In the genomic region with DNA sequence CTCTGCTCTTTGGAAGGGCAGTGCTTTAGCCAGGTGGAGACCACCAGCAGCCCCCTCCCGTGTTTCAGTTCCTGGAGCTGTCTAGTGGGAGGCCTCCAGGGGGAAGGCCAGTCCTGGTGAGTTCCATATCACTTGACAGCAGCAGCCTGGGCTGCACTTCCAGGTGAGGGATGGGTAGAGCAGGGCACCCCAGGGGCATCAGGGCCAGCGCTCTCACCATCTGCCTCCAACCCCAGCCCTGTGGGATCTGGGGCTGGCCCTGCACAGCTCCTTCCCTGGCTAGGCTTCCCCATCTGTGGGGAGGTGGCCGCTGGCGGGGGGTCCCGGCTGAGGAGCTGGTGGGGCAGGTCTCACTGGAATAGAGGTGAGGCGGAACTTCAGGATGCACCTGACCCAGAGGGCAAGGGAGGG, we compare ENCODE assay signal across 1 cellular context.
TF ChIP-seq lines count a peak whose summit lies in the region.

No MANE protein-coding gene starts in this region.

TF ChIP-seq in K562, 482 proteins besides CTCF, POLR2A, EP300 and RAD21 (continued from another document):
- TF ChIP-seq, protein P1, sequence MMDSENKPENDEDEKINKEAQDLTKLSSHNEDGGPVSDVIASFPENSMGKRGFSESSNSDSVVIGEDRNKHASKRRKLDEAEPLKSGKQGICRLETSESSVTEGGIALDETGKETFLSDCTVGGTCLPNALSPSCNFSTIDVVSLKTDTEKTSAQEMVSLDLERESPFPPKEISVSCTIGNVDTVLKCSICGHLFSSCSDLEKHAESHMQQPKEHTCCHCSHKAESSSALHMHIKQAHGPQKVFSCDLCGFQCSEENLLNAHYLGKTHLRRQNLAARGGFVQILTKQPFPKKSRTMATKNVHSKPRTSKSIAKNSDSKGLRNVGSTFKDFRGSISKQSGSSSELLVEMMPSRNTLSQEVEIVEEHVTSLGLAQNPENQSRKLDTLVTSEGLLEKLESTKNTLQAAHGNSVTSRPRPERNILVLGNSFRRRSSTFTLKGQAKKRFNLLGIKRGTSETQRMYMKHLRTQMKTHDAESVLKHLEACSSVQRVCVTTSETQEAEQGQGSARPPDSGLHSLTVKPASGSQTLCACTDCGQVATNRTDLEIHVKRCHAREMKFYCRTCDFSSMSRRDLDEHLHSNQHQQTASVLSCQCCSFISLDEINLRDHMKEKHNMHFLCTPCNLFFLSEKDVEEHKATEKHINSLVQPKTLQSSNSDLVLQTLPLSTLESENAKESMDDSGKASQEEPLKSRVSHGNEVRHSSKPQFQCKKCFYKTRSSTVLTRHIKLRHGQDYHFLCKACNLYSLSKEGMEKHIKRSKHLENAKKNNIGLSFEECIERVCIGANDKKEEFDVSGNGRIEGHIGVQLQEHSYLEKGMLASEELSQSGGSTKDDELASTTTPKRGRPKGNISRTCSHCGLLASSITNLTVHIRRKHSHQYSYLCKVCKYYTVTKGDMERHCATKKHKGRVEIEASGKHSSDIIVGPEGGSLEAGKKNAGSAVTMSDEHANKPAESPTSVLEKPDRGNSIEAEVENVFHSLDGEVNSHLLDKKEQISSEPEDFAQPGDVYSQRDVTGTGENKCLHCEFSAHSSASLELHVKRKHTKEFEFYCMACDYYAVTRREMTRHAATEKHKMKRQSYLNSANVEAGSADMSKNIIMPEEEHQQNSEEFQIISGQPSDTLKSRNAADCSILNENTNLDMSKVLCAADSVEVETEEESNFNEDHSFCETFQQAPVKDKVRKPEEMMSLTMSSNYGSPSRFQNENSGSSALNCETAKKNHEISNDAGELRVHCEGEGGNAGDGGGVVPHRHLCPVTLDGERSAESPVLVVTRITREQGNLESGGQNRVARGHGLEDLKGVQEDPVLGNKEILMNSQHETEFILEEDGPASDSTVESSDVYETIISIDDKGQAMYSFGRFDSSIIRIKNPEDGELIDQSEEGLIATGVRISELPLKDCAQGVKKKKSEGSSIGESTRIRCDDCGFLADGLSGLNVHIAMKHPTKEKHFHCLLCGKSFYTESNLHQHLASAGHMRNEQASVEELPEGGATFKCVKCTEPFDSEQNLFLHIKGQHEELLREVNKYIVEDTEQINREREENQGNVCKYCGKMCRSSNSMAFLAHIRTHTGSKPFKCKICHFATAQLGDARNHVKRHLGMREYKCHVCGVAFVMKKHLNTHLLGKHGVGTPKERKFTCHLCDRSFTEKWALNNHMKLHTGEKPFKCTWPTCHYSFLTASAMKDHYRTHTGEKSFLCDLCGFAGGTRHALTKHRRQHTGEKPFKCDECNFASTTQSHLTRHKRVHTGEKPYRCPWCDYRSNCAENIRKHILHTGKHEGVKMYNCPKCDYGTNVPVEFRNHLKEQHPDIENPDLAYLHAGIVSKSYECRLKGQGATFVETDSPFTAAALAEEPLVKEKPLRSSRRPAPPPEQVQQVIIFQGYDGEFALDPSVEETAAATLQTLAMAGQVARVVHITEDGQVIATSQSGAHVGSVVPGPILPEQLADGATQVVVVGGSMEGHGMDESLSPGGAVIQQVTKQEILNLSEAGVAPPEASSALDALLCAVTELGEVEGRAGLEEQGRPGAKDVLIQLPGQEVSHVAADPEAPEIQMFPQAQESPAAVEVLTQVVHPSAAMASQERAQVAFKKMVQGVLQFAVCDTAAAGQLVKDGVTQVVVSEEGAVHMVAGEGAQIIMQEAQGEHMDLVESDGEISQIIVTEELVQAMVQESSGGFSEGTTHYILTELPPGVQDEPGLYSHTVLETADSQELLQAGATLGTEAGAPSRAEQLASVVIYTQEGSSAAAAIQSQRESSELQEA (IDR thresholded peaks at IDR 0.05; ENCODE audit: low read depth), result no peak
